In genomic region chr5:141441571-141442170, GRCh38 we compare ENCODE assay signal across 27 cellular contexts. TPM values are rescaled to one million over a fixed set of nuclear protein-coding genes. Genes with fewer than 3 reads are reported as not detected.
"Had no signal": no experiment of that assay in that cellular context is flagged by ENCODE, and none has a peak within 500 bp of the region (broad histone marks: within the 10 kb centered on the region; RNA-seq: fewer than 3 reads in every experiment).

No MANE protein-coding gene starts in this region.

- DNase-seq: activated CD4-positive, alpha-beta T cell treated with anti-CD3 and anti-CD28 coated beads, Interleukin-2, amount 50 U/mL, for 1 hour; activated CD4-positive, CD25-positive, alpha-beta regulatory T cell treated with anti-CD3 and anti-CD28 coated beads, Interleukin-2, amount 50 U/mL, for 72 hours; activated CD8-positive, alpha-beta T cell treated with anti-CD3 and anti-CD28 coated beads for 36 hours; activated gamma-delta T cell treated with Interleukin-2 at 50 U/mL for 16 hours; activated naive CD4-positive, alpha-beta T cell treated with anti-CD3 and anti-CD28 coated beads, Interleukin-2, amount 50 U/mL, for 16 hours; activated T-cell treated with anti-CD3 and anti-CD28 coated beads, Interleukin-2, amount 50 U/mL, for 4 hours; amniotic stem cell; brain microvascular endothelial cell; caudate nucleus; endodermal cell; foreskin keratinocyte; midbrain; naive thymus-derived CD4-positive, alpha-beta T cell; nucleus accumbens; retina; stimulated activated CD4-positive, alpha-beta T cell treated with anti-CD3 and anti-CD28 coated beads, Interleukin-15, amount 100 ng/mL, for 24 hours; stimulated activated CD4-positive, alpha-beta T cell treated with anti-CD3 and anti-CD28 coated beads, Interleukin-2, amount 100 ng/mL, for 24 hours; stimulated activated naive B cell treated with anti-CD40 and anti-IgM and Interleukin-4, amounts not matched to agents 10 μg/mL and 1 μg/mL and 100 μg/mL, for 72 hours; stomach; T-helper 17 cell; T1000; transverse colon had no signal

- H3K4me3 ChIP-seq: esophagus muscularis mucosa, pancreas, prostate gland, stomach, transverse colon had no signal

- H3K4me3 Mint-ChIP-seq: activated CD8-positive, alpha-beta T cell treated with anti-CD3 and anti-CD28 coated beads for 36 hours; activated T-cell treated with anti-CD3 and anti-CD28 coated beads, Interleukin-2, amount 50 U/mL, for 4 hours; activated T-helper 17 cell treated with anti-CD3 and anti-CD28 coated beads, Interleukin-2, amount 50 U/mL, for 72 hours; dendritic cell treated with granulocyte-macrophage colony-stimulating factor and Interleukin-4, amounts not matched to agents 40 ng/mL and 50 ng/mL, for 4 days; endodermal cell; naive thymus-derived CD4-positive, alpha-beta T cell; stimulated activated naive B cell treated with anti-CD40 and anti-IgM and Interleukin-4, amounts not matched to agents 10 μg/mL and 1 μg/mL and 100 μg/mL, for 72 hours; T-helper 17 cell had no signal

- H3K9me3 ChIP-seq: pancreas, prostate gland had no signal

- H3K36me3 Mint-ChIP-seq: naive thymus-derived CD4-positive, alpha-beta T cell had no signal

- H3K36me3 ChIP-seq: brain microvascular endothelial cell, pancreas, prostate gland, transverse colon had no signal

- H3K4me1 ChIP-seq: foreskin keratinocyte, pancreas, prostate gland, stomach, transverse colon had no signal

- H3K9me3 Mint-ChIP-seq: dendritic cell treated with granulocyte-macrophage colony-stimulating factor and Interleukin-4, amounts not matched to agents 40 ng/mL and 50 ng/mL, for 4 days; endodermal cell had no signal

- H3K27ac Mint-ChIP-seq: activated CD8-positive, alpha-beta T cell treated with anti-CD3 and anti-CD28 coated beads for 36 hours; activated T-helper 17 cell treated with anti-CD3 and anti-CD28 coated beads, Interleukin-2, amount 50 U/mL, for 72 hours; dendritic cell treated with granulocyte-macrophage colony-stimulating factor and Interleukin-4, amounts not matched to agents 40 ng/mL and 50 ng/mL, for 4 days; endodermal cell; naive thymus-derived CD4-positive, alpha-beta T cell; stimulated activated naive B cell treated with anti-CD40 and anti-IgM and Interleukin-4, amounts not matched to agents 10 μg/mL and 1 μg/mL and 100 μg/mL, for 72 hours; T-helper 17 cell had no signal

- ATAC-seq: activated CD8-positive, alpha-beta T cell treated with anti-CD3 and anti-CD28 coated beads for 36 hours; activated T-cell treated with anti-CD3 and anti-CD28 coated beads, Interleukin-2, amount 50 U/mL, for 4 hours; activated T-helper 17 cell treated with anti-CD3 and anti-CD28 coated beads, Interleukin-2, amount 50 U/mL, for 72 hours; foreskin keratinocyte; naive thymus-derived CD4-positive, alpha-beta T cell; pancreas; stimulated activated naive B cell treated with anti-CD40 and anti-IgM and Interleukin-4, amounts not matched to agents 10 μg/mL and 1 μg/mL and 100 μg/mL, for 72 hours; T-helper 17 cell had no signal

- H3K4me1 Mint-ChIP-seq: activated T-helper 17 cell treated with anti-CD3 and anti-CD28 coated beads, Interleukin-2, amount 50 U/mL, for 72 hours; endodermal cell; naive thymus-derived CD4-positive, alpha-beta T cell; stimulated activated naive B cell treated with anti-CD40 and anti-IgM and Interleukin-4, amounts not matched to agents 10 μg/mL and 1 μg/mL and 100 μg/mL, for 72 hours; T-helper 17 cell had no signal

- H3K27me3 ChIP-seq: brain microvascular endothelial cell, esophagus muscularis mucosa, foreskin keratinocyte, pancreas, stomach, transverse colon had no signal

- H3K27ac ChIP-seq: brain microvascular endothelial cell, esophagus muscularis mucosa, foreskin keratinocyte, pancreas, prostate gland, stomach, transverse colon had no signal

RNA-seq across cellular contexts. Expression of gene PCDHGA12, which starts 11.4 kb away (rescaled TPM):
- total RNA-seq: activated CD8-positive, alpha-beta T cell treated with anti-CD3 and anti-CD28 coated beads for 36 hours; activated T-helper 17 cell treated with anti-CD3 and anti-CD28 coated beads, Interleukin-2, amount 50 U/mL, for 72 hours; T-helper 17 cell had no signal
- polyA plus RNA-seq: naive thymus-derived CD4-positive, alpha-beta T cell had no signal

RNA-seq across cellular contexts. Expression of gene PCDHGA11, which starts 20.8 kb away (rescaled TPM):
- total RNA-seq: activated CD8-positive, alpha-beta T cell treated with anti-CD3 and anti-CD28 coated beads for 36 hours; T-helper 17 cell had no signal
- polyA plus RNA-seq: naive thymus-derived CD4-positive, alpha-beta T cell had no signal

RNA-seq across cellular contexts. Expression of gene PCDHGB7, which starts 24.2 kb away (rescaled TPM):
- total RNA-seq: activated CD8-positive, alpha-beta T cell treated with anti-CD3 and anti-CD28 coated beads for 36 hours; T-helper 17 cell had no signal
- polyA plus RNA-seq: naive thymus-derived CD4-positive, alpha-beta T cell had no signal

RNA-seq across cellular contexts. Expression of gene PCDHGA10, which starts 28.9 kb away (rescaled TPM):
- total RNA-seq: activated CD8-positive, alpha-beta T cell treated with anti-CD3 and anti-CD28 coated beads for 36 hours had no signal
